ENCODE assay signal across 27 cellular contexts in the genomic region with DNA sequence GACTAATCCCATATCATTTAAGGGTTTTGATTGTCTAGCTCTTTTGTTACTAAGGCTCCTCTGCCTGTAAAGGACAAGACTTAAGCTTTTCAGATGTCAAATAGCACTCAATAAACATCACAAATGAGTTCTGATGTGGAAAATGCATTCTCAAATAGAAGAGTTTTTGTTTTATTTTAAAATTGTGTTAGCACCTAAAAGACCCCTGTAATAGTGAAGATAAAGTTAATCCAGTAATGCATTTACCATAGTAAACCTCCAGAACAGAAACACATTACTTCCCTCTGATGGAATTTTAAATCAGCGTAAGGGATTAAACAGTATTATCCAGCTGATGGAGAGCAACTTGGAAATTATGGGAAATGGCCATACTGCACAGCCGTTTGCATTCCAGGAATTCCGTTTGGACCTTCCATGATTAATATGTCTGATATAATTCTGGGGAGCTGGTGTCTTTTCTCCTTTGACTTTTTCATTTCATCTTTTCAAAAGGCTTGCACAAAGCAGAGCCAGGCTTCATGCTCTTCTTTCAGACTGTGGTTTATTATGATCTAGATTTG.
"Had no signal": no experiment of that assay in that cellular context is flagged by ENCODE, and none has a peak within 500 bp of the region (broad histone marks: within the 10 kb centered on the region; RNA-seq: fewer than 3 reads in every experiment).

No MANE protein-coding gene starts in this region.

- H3K36me3 Mint-ChIP-seq: activated naive CD4-positive, alpha-beta T cell treated with anti-CD3 and anti-CD28 coated beads, Interleukin-2, amount 50 U/mL, for 72 hours had no signal

- H3K9ac ChIP-seq: KMS-11 had no signal

- H3K27ac Mint-ChIP-seq: activated CD8-positive, alpha-beta memory T cell treated with anti-CD3 and anti-CD28 coated beads, Interleukin-2, amount 10 ng/mL, durations not matched to agents 7 days and 5 days; activated CD8-positive, alpha-beta T cell treated with anti-CD3 and anti-CD28 coated beads, Interleukin-2, amount 10 ng/mL, durations not matched to agents 7 days and 5 days; activated naive CD4-positive, alpha-beta T cell treated with anti-CD3 and anti-CD28 coated beads, Interleukin-2, amount 50 U/mL, for 72 hours; activated naive CD8-positive, alpha-beta T cell treated with anti-CD3 and anti-CD28 coated beads, Interleukin-2, amount 50 U/mL, for 24 hours; activated T-cell treated with anti-CD3 and anti-CD28 coated beads, Interleukin-2, amount 50 U/mL, for 24 hours; activated T-helper 1 cell treated with anti-CD3 and anti-CD28 coated beads, Interleukin-12 subunit alpha, Interleukin-12 subunit beta, Interleukin-2, Interleukin-4 antibody, amounts not matched to agents 30 ng/mL and 10 ng/mL and 1 ng/mL, durations not matched to agents 14 hours and 24 hours and 36 hours had no signal

- H3K4me1 Mint-ChIP-seq: activated CD8-positive, alpha-beta memory T cell treated with anti-CD3 and anti-CD28 coated beads, Interleukin-2, amount 10 ng/mL, durations not matched to agents 7 days and 5 days; activated naive CD8-positive, alpha-beta T cell treated with anti-CD3 and anti-CD28 coated beads, Interleukin-2, amount 50 U/mL, for 24 hours had no signal

- H3K4me3 Mint-ChIP-seq: activated CD8-positive, alpha-beta memory T cell treated with anti-CD3 and anti-CD28 coated beads, Interleukin-2, amount 10 ng/mL, durations not matched to agents 7 days and 5 days; activated CD8-positive, alpha-beta T cell treated with anti-CD3 and anti-CD28 coated beads, Interleukin-2, amount 10 ng/mL, durations not matched to agents 7 days and 5 days; activated naive CD8-positive, alpha-beta T cell treated with anti-CD3 and anti-CD28 coated beads, Interleukin-2, amount 50 U/mL, for 24 hours; activated T-cell treated with anti-CD3 and anti-CD28 coated beads, Interleukin-2, amount 50 U/mL, for 24 hours; activated T-helper 1 cell treated with anti-CD3 and anti-CD28 coated beads, Interleukin-12 subunit alpha, Interleukin-12 subunit beta, Interleukin-2, Interleukin-4 antibody, amounts not matched to agents 30 ng/mL and 10 ng/mL and 1 ng/mL, durations not matched to agents 14 hours and 24 hours and 36 hours had no signal

- H3K27me3 Mint-ChIP-seq: activated CD8-positive, alpha-beta memory T cell treated with anti-CD3 and anti-CD28 coated beads, Interleukin-2, amount 10 ng/mL, durations not matched to agents 7 days and 5 days; activated naive CD8-positive, alpha-beta T cell treated with anti-CD3 and anti-CD28 coated beads, Interleukin-2, amount 50 U/mL, for 24 hours; activated T-cell treated with anti-CD3 and anti-CD28 coated beads, Interleukin-2, amount 50 U/mL, for 24 hours had no signal

- ATAC-seq: activated CD4-positive, CD25-positive, alpha-beta regulatory T cell treated with anti-CD3 and anti-CD28 coated beads, Interleukin-2, amount 50 U/mL, for 24 hours; activated CD8-positive, alpha-beta memory T cell treated with anti-CD3 and anti-CD28 coated beads, Interleukin-2, amount 10 ng/mL, durations not matched to agents 7 days and 5 days; activated CD8-positive, alpha-beta T cell treated with anti-CD3 and anti-CD28 coated beads, Interleukin-2, amount 10 ng/mL, durations not matched to agents 7 days and 5 days; activated naive CD4-positive, alpha-beta T cell treated with anti-CD3 and anti-CD28 coated beads, Interleukin-2, amount 50 U/mL, for 72 hours; activated naive CD8-positive, alpha-beta T cell treated with anti-CD3 and anti-CD28 coated beads, Interleukin-2, amount 50 U/mL, for 24 hours had no signal

- H3K4me3 ChIP-seq: cardiac muscle cell had no signal

- H3K27ac ChIP-seq: brain microvascular endothelial cell, cardiac muscle cell, KMS-11, WERI-Rb-1 had no signal

- H3K36me3 ChIP-seq: brain microvascular endothelial cell, cardiac muscle cell, WERI-Rb-1 had no signal

- H3K27me3 ChIP-seq: brain microvascular endothelial cell, cardiac muscle cell had no signal

- H3K9me3 Mint-ChIP-seq: activated naive CD4-positive, alpha-beta T cell treated with anti-CD3 and anti-CD28 coated beads, Interleukin-2, amount 50 U/mL, for 72 hours; activated T-cell treated with anti-CD3 and anti-CD28 coated beads, Interleukin-2, amount 50 U/mL, for 24 hours; activated T-helper 1 cell treated with anti-CD3 and anti-CD28 coated beads, Interleukin-12 subunit alpha, Interleukin-12 subunit beta, Interleukin-2, Interleukin-4 antibody, amounts not matched to agents 30 ng/mL and 10 ng/mL and 1 ng/mL, durations not matched to agents 14 hours and 24 hours and 36 hours had no signal

- DNase-seq: activated CD4-positive, alpha-beta T cell treated with anti-CD3 and anti-CD28 coated beads for 48 hours; activated CD4-positive, alpha-beta T cell treated with anti-CD3 and anti-CD28 coated beads, Interleukin-2, amount 50 U/mL, for 4 hours; activated CD8-positive, alpha-beta memory T cell treated with anti-CD3 and anti-CD28 coated beads, Interleukin-2, amount 10 ng/mL, durations not matched to agents 7 days and 5 days; activated CD8-positive, alpha-beta T cell treated with anti-CD3 and anti-CD28 coated beads, Interleukin-2, amount 10 ng/mL, durations not matched to agents 7 days and 5 days; activated effector memory CD4-positive, alpha-beta T cell treated with anti-CD3 and anti-CD28 coated beads, Interleukin-2, amount 50 U/mL, for 16 hours; activated naive CD4-positive, alpha-beta T cell treated with Interleukin-2 at 50 U/mL for 16 hours; activated naive CD8-positive, alpha-beta T cell treated with anti-CD3 and anti-CD28 coated beads, Interleukin-2, amount 50 U/mL, for 24 hours; activated T-cell treated with anti-CD3 and anti-CD28 coated beads, Interleukin-2, amount 50 U/mL, for 24 hours; amygdala; brain microvascular endothelial cell; NCI-H1092; NCI-H1417; NCI-H1694; NCI-H2029; NCI-H2107; NCI-H2171 treated with DMSO at 0.1 percent for 48 hours; NCI-H345; NCI-H510A treated with DMSO at 0.1 percent for 48 hours; NCI-H748 treated with DMSO at 0.1 percent for 48 hours; SIG-M5; T-helper 1 cell; WERI-Rb-1 had no signal
